In genomic region chr5:150534811-150535210, GRCh38 we compare ENCODE assay signal across 16 cellular contexts.
"Had no signal": no experiment of that assay in that cellular context is flagged by ENCODE, and none has a peak within 500 bp of the region (broad histone marks: within the 10 kb centered on the region; RNA-seq: fewer than 3 reads in every experiment).

No MANE protein-coding gene starts in this region.

- H3K4me2 ChIP-seq: hepatocyte had no signal

- H3K9me3 ChIP-seq: colonic mucosa, left ventricle myocardium inferior, lower lobe of right lung, right atrium auricular region, sigmoid colon, tibial artery had no signal

- H3K4me3 ChIP-seq: colonic mucosa, hepatocyte, left ventricle myocardium inferior, lower lobe of right lung, right atrium auricular region, sigmoid colon, tibial artery had no signal

- H2AFZ ChIP-seq: hepatocyte had no signal

- DNase-seq: colonic mucosa; dermis blood vessel endothelial cell; erythroblast; foreskin keratinocyte; head of caudate nucleus; kidney; left cardiac atrium; left ventricle myocardium inferior; lower lobe of right lung; sigmoid colon; small intestine; stimulated activated CD4-positive, alpha-beta T cell treated with anti-CD3 and anti-CD28 coated beads, Interleukin-2, amount 100 ng/mL, for 48 hours; stimulated activated naive CD4-positive, alpha-beta T cell treated with Interleukin-2 at 50 U/mL for 16 hours; tibial artery had no signal

- H3K27ac ChIP-seq: colonic mucosa, foreskin keratinocyte, hepatocyte, left ventricle myocardium inferior, lower lobe of right lung, right atrium auricular region, sigmoid colon, tibial artery had no signal

- ATAC-seq: foreskin keratinocyte, left cardiac atrium, lower lobe of right lung had no signal

- H3K27me3 ChIP-seq: colonic mucosa, foreskin keratinocyte, hepatocyte, right atrium auricular region, sigmoid colon, tibial artery had no signal

- H3K4me1 ChIP-seq: colonic mucosa, foreskin keratinocyte had no signal
